Comparison of ENCODE assay signal across 2 cellular contexts in the genomic region with DNA sequence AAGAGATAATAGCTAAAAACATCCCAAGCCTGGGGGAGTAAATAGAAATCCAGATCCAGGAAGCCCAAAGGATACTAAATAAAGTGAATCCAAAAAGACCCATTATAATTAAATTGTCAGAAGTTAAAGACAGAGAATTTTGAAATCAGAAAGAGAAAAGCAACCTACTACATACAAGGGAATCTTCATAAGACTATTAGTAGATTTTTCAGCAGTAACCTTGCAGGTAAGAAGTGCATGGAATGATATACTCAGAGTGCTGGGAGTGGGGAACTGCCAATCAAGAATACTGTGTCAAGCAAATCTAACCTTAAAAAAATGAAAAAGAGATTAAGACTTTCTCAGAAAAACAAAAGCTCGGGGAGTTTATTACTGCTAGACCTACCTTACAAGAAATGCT.
TF ChIP-seq lines count a peak whose summit lies in the region.

No MANE protein-coding gene starts in this region.

TF ChIP-seq in HEK293, 187 proteins besides CTCF, POLR2A, EP300 and RAD21:
- TF ChIP-seq SETDB1 (IDR thresholded peaks at IDR 0.05; ENCODE audit: insufficient read length, low read length) (peak; percentile 96), ZNF596 (tag by site-specific recombination; IDR thresholded peaks at IDR 0.05) (no peak), ZNF394 (tag by site-specific recombination; IDR thresholded peaks at IDR 0.05; ENCODE audit: borderline replicate concordance) (no peak), TRIM28 (IDR thresholded peaks at IDR 0.05; ENCODE audit: borderline replicate concordance, low read length) (peak; percentile 82; the same call in 1 of the 2 replicates), ZNF791 (tag by site-specific recombination; IDR thresholded peaks at IDR 0.05) (peak; percentile 97), ZNF174 (tag by site-specific recombination; IDR thresholded peaks at IDR 0.05) (no peak), ZNF548 (tag by site-specific recombination; IDR thresholded peaks at IDR 0.05) (no peak)
- TF ChIP-seq, protein P1, sequence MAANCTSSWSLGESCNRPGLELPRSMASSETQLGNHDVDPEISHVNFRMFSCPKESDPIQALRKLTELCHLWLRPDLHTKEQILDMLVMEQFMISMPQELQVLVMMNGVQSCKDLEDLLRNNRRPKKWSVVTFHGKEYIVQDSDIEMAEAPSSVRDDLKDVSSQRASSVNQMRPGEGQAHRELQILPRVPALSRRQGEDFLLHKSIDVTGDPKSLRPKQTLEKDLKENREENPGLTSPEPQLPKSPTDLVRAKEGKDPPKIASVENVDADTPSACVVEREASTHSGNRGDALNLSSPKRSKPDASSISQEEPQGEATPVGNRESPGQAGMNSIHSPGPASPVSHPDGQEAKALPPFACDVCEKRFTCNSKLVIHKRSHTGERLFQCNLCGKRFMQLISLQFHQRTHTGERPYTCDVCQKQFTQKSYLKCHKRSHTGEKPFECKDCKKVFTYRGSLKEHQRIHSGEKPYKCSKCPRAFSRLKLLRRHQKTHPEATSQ (tag by site-specific recombination; IDR thresholded peaks at IDR 0.05) = no peak

TF ChIP-seq in K562, 482 proteins besides CTCF, POLR2A, EP300 and RAD21:
- TF ChIP-seq TRIM28 (IDR thresholded peaks at IDR 0.05) (peak; percentile 80), DACH1 (IDR thresholded peaks at IDR 0.05; ENCODE audit: partially characterized antibody) (no peak), RFX1 (IDR thresholded peaks at IDR 0.05) (no peak), SMARCA4 (IDR thresholded peaks at IDR 0.05) (no peak), DMBX1 (CRISPR knock-in tag; IDR thresholded peaks at IDR 0.05; ENCODE audit: borderline replicate concordance) (no peak), CBX1 (IDR thresholded peaks at IDR 0.05; ENCODE audit: low read depth) (no peak), TARDBP (IDR thresholded peaks at IDR 0.05) (no peak), MCM3 (IDR thresholded peaks at IDR 0.05) (no peak), SIN3A (IDR thresholded peaks at IDR 0.05; ENCODE audit: borderline replicate concordance in 2 of 2, control insufficient read depth in 1 of 2, low read depth in 2 of 2, low read length in 2 of 2) (no peak), CBX5 (IDR thresholded peaks at IDR 0.05; ENCODE audit: borderline replicate concordance, low read depth) (0 out of 2 replicates have a peak, but pooled peaks have one; percentile 72), TAF9B (IDR thresholded peaks at IDR 0.05; ENCODE audit: partially characterized antibody) (no peak), ZNF143 (CRISPR knock-in tag; IDR thresholded peaks at IDR 0.05) (no peak), SMARCB1 (IDR thresholded peaks at IDR 0.05; ENCODE audit: insufficient read length, low read depth) (no peak), SAP30 (IDR thresholded peaks at IDR 0.05; ENCODE audit: borderline replicate concordance, insufficient read depth, low read depth, low read length, poor library complexity, severe bottlenecking) (no peak), KLF13 (tag; IDR thresholded peaks at IDR 0.05; ENCODE audit: borderline replicate concordance, low read depth) (no peak)
- TF ChIP-seq, protein P2, sequence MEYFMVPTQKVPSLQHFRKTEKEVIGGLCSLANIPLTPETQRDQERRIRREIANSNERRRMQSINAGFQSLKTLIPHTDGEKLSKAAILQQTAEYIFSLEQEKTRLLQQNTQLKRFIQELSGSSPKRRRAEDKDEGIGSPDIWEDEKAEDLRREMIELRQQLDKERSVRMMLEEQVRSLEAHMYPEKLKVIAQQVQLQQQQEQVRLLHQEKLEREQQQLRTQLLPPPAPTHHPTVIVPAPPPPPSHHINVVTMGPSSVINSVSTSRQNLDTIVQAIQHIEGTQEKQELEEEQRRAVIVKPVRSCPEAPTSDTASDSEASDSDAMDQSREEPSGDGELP (CRISPR knock-in tag; IDR thresholded peaks at IDR 0.05; ENCODE audit: borderline replicate concordance) = no peak
- TF ChIP-seq, protein P3, sequence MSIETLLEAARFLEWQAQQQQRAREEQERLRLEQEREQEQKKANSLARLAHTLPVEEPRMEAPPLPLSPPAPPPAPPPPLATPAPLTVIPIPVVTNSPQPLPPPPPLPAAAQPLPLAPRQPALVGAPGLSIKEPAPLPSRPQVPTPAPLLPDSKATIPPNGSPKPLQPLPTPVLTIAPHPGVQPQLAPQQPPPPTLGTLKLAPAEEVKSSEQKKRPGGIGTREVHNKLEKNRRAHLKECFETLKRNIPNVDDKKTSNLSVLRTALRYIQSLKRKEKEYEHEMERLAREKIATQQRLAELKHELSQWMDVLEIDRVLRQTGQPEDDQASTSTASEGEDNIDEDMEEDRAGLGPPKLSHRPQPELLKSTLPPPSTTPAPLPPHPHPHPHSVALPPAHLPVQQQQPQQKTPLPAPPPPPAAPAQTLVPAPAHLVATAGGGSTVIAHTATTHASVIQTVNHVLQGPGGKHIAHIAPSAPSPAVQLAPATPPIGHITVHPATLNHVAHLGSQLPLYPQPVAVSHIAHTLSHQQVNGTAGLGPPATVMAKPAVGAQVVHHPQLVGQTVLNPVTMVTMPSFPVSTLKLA (conservative IDR thresholded peaks at IDR 0.05) = no peak
- TF ChIP-seq, protein P4, sequence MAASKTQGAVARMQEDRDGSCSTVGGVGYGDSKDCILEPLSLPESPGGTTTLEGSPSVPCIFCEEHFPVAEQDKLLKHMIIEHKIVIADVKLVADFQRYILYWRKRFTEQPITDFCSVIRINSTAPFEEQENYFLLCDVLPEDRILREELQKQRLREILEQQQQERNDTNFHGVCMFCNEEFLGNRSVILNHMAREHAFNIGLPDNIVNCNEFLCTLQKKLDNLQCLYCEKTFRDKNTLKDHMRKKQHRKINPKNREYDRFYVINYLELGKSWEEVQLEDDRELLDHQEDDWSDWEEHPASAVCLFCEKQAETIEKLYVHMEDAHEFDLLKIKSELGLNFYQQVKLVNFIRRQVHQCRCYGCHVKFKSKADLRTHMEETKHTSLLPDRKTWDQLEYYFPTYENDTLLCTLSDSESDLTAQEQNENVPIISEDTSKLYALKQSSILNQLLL (CRISPR knock-in tag; IDR thresholded peaks at IDR 0.05; ENCODE audit: borderline replicate concordance) = no peak
- TF ChIP-seq, protein P5, sequence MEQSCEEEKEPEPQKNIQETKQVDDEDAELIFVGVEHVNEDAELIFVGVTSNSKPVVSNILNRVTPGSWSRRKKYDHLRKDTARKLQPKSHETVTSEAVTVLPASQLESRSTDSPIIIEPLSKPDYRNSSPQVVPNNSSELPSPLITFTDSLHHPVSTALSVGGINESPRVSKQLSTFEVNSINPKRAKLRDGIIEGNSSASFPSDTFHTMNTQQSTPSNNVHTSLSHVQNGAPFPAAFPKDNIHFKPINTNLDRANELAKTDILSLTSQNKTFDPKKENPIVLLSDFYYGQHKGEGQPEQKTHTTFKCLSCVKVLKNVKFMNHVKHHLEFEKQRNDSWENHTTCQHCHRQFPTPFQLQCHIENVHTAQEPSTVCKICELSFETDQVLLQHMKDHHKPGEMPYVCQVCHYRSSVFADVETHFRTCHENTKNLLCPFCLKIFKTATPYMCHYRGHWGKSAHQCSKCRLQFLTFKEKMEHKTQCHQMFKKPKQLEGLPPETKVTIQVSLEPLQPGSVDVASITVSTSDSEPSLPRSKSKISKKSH (CRISPR knock-in tag; IDR thresholded peaks at IDR 0.05) = 0 out of 2 replicates have a peak, but pooled peaks have one; percentile 39
TF ChIP-seq in K562: peak in this region for 3.
